ENCODE assay signal across 14 cellular contexts in the genomic region with DNA sequence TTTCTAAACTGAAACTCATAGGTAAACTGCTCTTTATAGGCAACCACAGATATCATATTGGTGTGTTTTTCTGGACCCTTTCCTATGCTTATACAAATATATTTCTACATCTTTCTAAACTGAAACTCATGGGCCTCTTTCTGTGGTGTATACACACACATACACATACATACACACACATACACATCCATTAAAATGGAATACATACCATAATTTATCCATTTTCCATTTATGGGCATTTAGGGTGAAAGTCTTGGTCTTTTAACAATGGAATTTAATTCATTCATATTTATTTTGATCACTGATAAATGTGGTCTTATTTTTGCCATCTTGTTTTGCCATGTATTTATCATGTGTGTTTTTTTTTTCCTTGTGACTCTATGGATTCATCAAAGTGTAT. TPM values are rescaled to one million over a fixed set of nuclear protein-coding genes. Genes with fewer than 3 reads are reported as not detected.
DNase-seq lines count a peak whose midpoint lies in the region; ATAC-seq and TF ChIP-seq lines count a peak whose summit lies in the region.
"Had no signal": no experiment of that assay in that cellular context is flagged by ENCODE, and none has a peak within 500 bp of the region (broad histone marks: within the 10 kb centered on the region; RNA-seq: fewer than 3 reads in every experiment).

No MANE protein-coding gene starts in this region.

- H3K27ac ChIP-seq in BLaER1 treated with 17β-estradiol and CSF1 and Interleukin-3, amounts not matched to agents 10 nM and 100 nM = peak overlapping the region in 7 of 11 experiments; percentile 96 to 100 (median 98); a peak in 11 of 22 replicates
- H3K27ac ChIP-seq in HCT116 (ENCODE audit: low read depth, low read length) = no peak overlapping the region

- CTCF ChIA-PET in HCT116 (lab: Charles Lee) = no interaction called here

- H3K4me3 ChIP-seq in BLaER1 treated with 17β-estradiol and CSF1 and Interleukin-3, amounts not matched to agents 10 nM and 100 nM = no peak overlapping the region; a peak in 2 of 20 replicates
- H3K4me3 ChIP-seq in HCT116 (replicated peaks in 1 of 2; ENCODE audit: low read depth in 1 of 2, low read length in 2 of 2) (no peak overlapping the region), adipocyte (ENCODE audit: low read length) (peak overlapping the region; percentile 89)
- H3K4me3 ChIP-seq: smooth muscle cell had no signal

- peaks cover 8% of the 10 kb centered on the region for H3K36me3 Mint-ChIP-seq in natural killer cell

- peaks cover 0 to 9% (median 0%) of the 10 kb centered on the region in 11 experiments; a peak in 7 of 22 replicates for H3K9me3 ChIP-seq in BLaER1 treated with 17β-estradiol and CSF1 and Interleukin-3, amounts not matched to agents 10 nM and 100 nM (replicated peaks in 1 of 11)
- H3K9me3 ChIP-seq in HCT116 (ENCODE audit: control insufficient read depth in 1 of 2, insufficient read depth in 1 of 2, low read depth in 1 of 2, low read length in 2 of 2) = no peaks in the 10 kb centered on the region
- H3K9me3 ChIP-seq in adipocyte (ENCODE audit: control insufficient read depth, low read length) = no peaks in the 10 kb centered on the region
- H3K9me3 ChIP-seq: Caco-2 had no signal

- POLR2A ChIA-PET in HCT116 (lab: Charles Lee) = interaction anchor here (2.5 kb wide), 1 partner anchor 77 kb away, joined by 11 read pairs; the partner anchor contains the start of gene IRF1

- no peak for DNase-seq in HCT116 (ENCODE audit: low read depth, low spot score)
- DNase-seq in adipocyte (ENCODE audit: low read depth) = no peak
- no peak for DNase-seq in natural killer cell
- DNase-seq in DMS53 treated with DMSO at 0.1 percent for 48 hours (lab: John Stamatoyannopoulos, UW; ENCODE audit: unreplicated experiment) = no peak
- no peak for DNase-seq in amniotic stem cell (lab: John Stamatoyannopoulos, UW)
- no peak for DNase-seq in NCI-H187 treated with DMSO at 0.1 percent for 48 hours (lab: John Stamatoyannopoulos, UW)
- DNase-seq: Caco-2; glutamatergic neuron; midbrain; NCI-H748 treated with DMSO at 0.1 percent for 48 hours; stimulated activated CD8-positive, alpha-beta memory T cell treated with anti-CD3 and anti-CD28 coated beads, Interleukin-4, amount 100 ng/mL, for 48 hours had no signal

- BruUV-seq in HCT116 (replicated peaks; lab: Mats Ljungman, UMichigan) = no TSS peak

- H3K9me3 Mint-ChIP-seq in natural killer cell = no peaks in the 10 kb centered on the region

- H2AFZ ChIP-seq in HCT116 (ENCODE audit: low read depth, low read length, poor library complexity, severe bottlenecking) = no peak overlapping the region

- no peak for ATAC-seq in HCT116
- ATAC-seq in natural killer cell = no peak
- no peak for ATAC-seq in GM19395 (IDR thresholded peaks at IDR 0.05; ENCODE audit: unreplicated experiment)

- RAD21 ChIA-PET in HCT116 (lab: Charles Lee; ENCODE audit: low non-redundant PET in 1 of 2, low total read pairs in 2 of 2, uncharacterized antibody in 2 of 2, unreplicated experiment in 2 of 2) = no interaction called here

- peaks cover 64 to 93% (median 87%) of the 10 kb centered on the region in 10 experiments for H3K4me1 ChIP-seq in BLaER1 treated with 17β-estradiol and CSF1 and Interleukin-3, amounts not matched to agents 10 nM and 100 nM
- peaks cover 34 to 79% of the 10 kb centered on the region in 2 experiments for H3K4me1 ChIP-seq in HCT116 (ENCODE audit: control insufficient read depth in 1 of 2, insufficient read depth in 2 of 2, low read length in 2 of 2)
- peaks cover 77% of the 10 kb centered on the region for H3K4me1 ChIP-seq in adipocyte (ENCODE audit: control insufficient read depth, insufficient read depth, low read length)

- no peak for TF ChIP-seq RAD21 in HCT116 (IDR thresholded peaks at IDR 0.05; ENCODE audit: low read depth)

- no peaks in the 10 kb centered on the region for H3K79me2 ChIP-seq in HCT116 (ENCODE audit: insufficient read depth, low read length)

- no peak for TF ChIP-seq POLR2A in HCT116 (IDR thresholded peaks at IDR 0.05; ENCODE audit: borderline replicate concordance, extremely low read depth, insufficient read depth, insufficient read length)

- TF ChIP-seq CTCF in HCT116 (IDR thresholded peaks at IDR 0.05 in 2 of 3, conservative IDR thresholded peaks at IDR 0.05 in 1 of 3; ENCODE audit: borderline replicate concordance in 1 of 3, insufficient read depth in 1 of 3, low read depth in 2 of 3, low read length in 2 of 3) = no peak
- TF ChIP-seq CTCF in natural killer cell (IDR thresholded peaks at IDR 0.05) = no peak

- H3K9ac ChIP-seq in BLaER1 treated with 17β-estradiol and CSF1 and Interleukin-3, amounts not matched to agents 10 nM and 100 nM = peak overlapping the region in 2 of 11 experiments; percentile 24 to 98; a peak in 1 of 22 replicates
- no peak overlapping the region for H3K9ac ChIP-seq in HCT116 (ENCODE audit: low read length)
- no peak overlapping the region for H3K9ac ChIP-seq in adipocyte (ENCODE audit: low read length)

- H3K4me3 Mint-ChIP-seq in natural killer cell = peak overlapping the region; percentile 98

- no peaks in the 10 kb centered on the region for H3K9me2 ChIP-seq in HCT116 (ENCODE audit: insufficient read depth)

- H3K27me3 ChIP-seq in BLaER1 treated with 17β-estradiol and CSF1 and Interleukin-3, amounts not matched to agents 10 nM and 100 nM = no peaks in the 10 kb centered on the region
- H3K27me3 ChIP-seq in HCT116 (ENCODE audit: insufficient read depth, low read length) = no peaks in the 10 kb centered on the region
- no peaks in the 10 kb centered on the region for H3K27me3 ChIP-seq in adipocyte (replicated peaks; ENCODE audit: control insufficient read depth, insufficient read depth, low read length)

- peaks cover 0 to 4% (median 0%) of the 10 kb centered on the region in 11 experiments; a peak in 2 of 22 replicates for H4K20me1 ChIP-seq in BLaER1 treated with 17β-estradiol and CSF1 and Interleukin-3, amounts not matched to agents 10 nM and 100 nM
- no peaks in the 10 kb centered on the region for H4K20me1 ChIP-seq in HCT116 (ENCODE audit: insufficient read depth)

- intact Hi-C loops in HCT116 (cut with micrococcal nuclease) = no loop called here
- intact Hi-C loops in natural killer cell (cut with micrococcal nuclease) = no loop called here

- H3K27ac Mint-ChIP-seq in natural killer cell = peak overlapping the region; percentile 99 to 100

- peak overlapping the region in 3 of 11 experiments; percentile 91 to 98 (median 98); a peak in 5 of 22 replicates for H3K4me2 ChIP-seq in BLaER1 treated with 17β-estradiol and CSF1 and Interleukin-3, amounts not matched to agents 10 nM and 100 nM
- no peak overlapping the region for H3K4me2 ChIP-seq in HCT116 (ENCODE audit: low read length)
- H3K4me2 ChIP-seq: smooth muscle cell had no signal

- H3K36me3 ChIP-seq in BLaER1 treated with 17β-estradiol and CSF1 and Interleukin-3, amounts not matched to agents 10 nM and 100 nM = peaks cover 0 to 18% (median 8%) of the 10 kb centered on the region in 11 experiments; a peak in 11 of 22 replicates
- no peaks in the 10 kb centered on the region for H3K36me3 ChIP-seq in HCT116 (ENCODE audit: control insufficient read depth in 1 of 2, insufficient read depth in 2 of 2, low read length in 2 of 2)
- H3K36me3 ChIP-seq in adipocyte (ENCODE audit: control insufficient read depth, insufficient read depth, low read length, severe bottlenecking) = no peaks in the 10 kb centered on the region

- no peaks in the 10 kb centered on the region for H3K27me3 Mint-ChIP-seq in natural killer cell (ENCODE audit: low read depth in 2 of 2)

- H3K4me1 Mint-ChIP-seq in natural killer cell = peaks cover 91 to 92% of the 10 kb centered on the region in 2 donors

TF ChIP-seq in HCT116, 20 proteins besides CTCF, POLR2A, EP300 and RAD21:
- TF ChIP-seq POLR2AphosphoS5 (IDR thresholded peaks at IDR 0.05; ENCODE audit: low read depth, low read length) = no peak
- no peak for TF ChIP-seq ZNF274 (IDR thresholded peaks at IDR 0.05; ENCODE audit: low read depth, low read length)
- TF ChIP-seq TCF7L2 (IDR thresholded peaks at IDR 0.05; ENCODE audit: borderline replicate concordance, extremely low read depth, insufficient read depth, insufficient read length) = no peak
- peak; percentile 56; the same call in 1 of the 2 replicates for TF ChIP-seq SRF (IDR thresholded peaks at IDR 0.05; ENCODE audit: low read depth)
- no peak for TF ChIP-seq CEBPB (IDR thresholded peaks at IDR 0.05; ENCODE audit: low read depth)
- no peak for TF ChIP-seq ZFX (IDR thresholded peaks at IDR 0.05)
- TF ChIP-seq EZH2phosphoT487 (IDR thresholded peaks at IDR 0.05; ENCODE audit: borderline replicate concordance) = no peak

RNA-seq across cellular contexts. Expression of gene SLC22A5, which starts 44.1 kb away (rescaled TPM):
- 9.9 TPM for total RNA-seq in HCT116 (2021; ENCODE audit: unreplicated experiment)
- polyA plus RNA-seq in HCT116 (2012) = 6.8 and 9.1 TPM in 2 replicates
- 1 to 10 TPM; 1.6 to 5.0 (median 3.9) TPM for total RNA-seq in natural killer cell
